In genomic region chr21:17371470-17371869, GRCh38 we compare ENCODE assay signal across 15 cellular contexts.
A peak's percentile ranks its signal among the peaks of the same experiment; 100 is the strongest.
DNase-seq lines count a peak whose midpoint lies in the region; ATAC-seq, FAIRE-seq and TF ChIP-seq lines count a peak whose summit lies in the region.
"Had no signal": no experiment of that assay in that cellular context is flagged by ENCODE, and none has a peak within 500 bp of the region (broad histone marks: within the 10 kb centered on the region; RNA-seq: fewer than 3 reads in every experiment).

No MANE protein-coding gene starts in this region.

- TF ChIP-seq CTCF in fibroblast of pulmonary artery (IDR thresholded peaks at IDR 0.05; ENCODE audit: low read length, missing control alignments) (no peak), retinal pigment epithelial cell (conservative IDR thresholded peaks at IDR 0.05; ENCODE audit: low read depth, low read length) (no peak)

- ATAC-seq in GM21360 (IDR thresholded peaks at IDR 0.05; ENCODE audit: unreplicated experiment) (no peak), GM19397 (IDR thresholded peaks at IDR 0.05; ENCODE audit: unreplicated experiment) (no peak)
- ATAC-seq: activated T-cell treated with anti-CD3 and anti-CD28 coated beads, Interleukin-2, amount 50 U/mL, for 4 hours; heart left ventricle had no signal

- H3K4me3 ChIP-seq in fibroblast of pulmonary artery (replicated peaks; ENCODE audit: low read depth, low read length) (no peak overlapping the region), retinal pigment epithelial cell (ENCODE audit: low read length) (no peak overlapping the region)
- H3K4me3 ChIP-seq: heart left ventricle, sigmoid colon, upper lobe of left lung had no signal

- peak; percentile 6 for FAIRE-seq in H54 (lab: Jason Lieb, UNC)
- FAIRE-seq: TTC549 had no signal

- TF ChIP-seq POLR2A in H54 (IDR thresholded peaks at IDR 0.05; ENCODE audit: low read depth, low read length), result no peak

- peak; percentile 17 for DNase-seq in H54 (ENCODE audit: insufficient read length, low spot score)
- DNase-seq in SW480 (ENCODE audit: low spot score), result peak; percentile 60
- DNase-seq in fibroblast of pulmonary artery (ENCODE audit: low read depth), result peak; percentile 75
- peak; percentile 61 for DNase-seq in retinal pigment epithelial cell (ENCODE audit: low read depth)
- no peak for DNase-seq in D341Med (ENCODE audit: low spot score)
- DNase-seq in SKM-1 treated with dmso at 0.1 percent for 144 hours (lab: John Stamatoyannopoulos, UW; ENCODE audit: unreplicated experiment), result no peak
- DNase-seq: activated T-cell treated with anti-CD3 and anti-CD28 coated beads, Interleukin-2, amount 50 U/mL, for 4 hours; central memory CD4-positive, alpha-beta T cell; heart left ventricle; NCI-H1694 treated with DMSO at 0.1 percent for 48 hours; sigmoid colon; upper lobe of left lung had no signal

Comparison
In these comparisons a context has a peak if more than half of its experiments do, and no peak if none do; other contexts are left out.
1. DNase-seq: peak in H54 (single experiment), SW480 (single experiment), fibroblast of pulmonary artery (single experiment) and retinal pigment epithelial cell (single experiment); none in D341Med (single experiment) and SKM-1 treated with dmso at 0.1 percent for 144 hours (single experiment).